8 cellular contexts compared by ENCODE assay signal in the genomic region with DNA sequence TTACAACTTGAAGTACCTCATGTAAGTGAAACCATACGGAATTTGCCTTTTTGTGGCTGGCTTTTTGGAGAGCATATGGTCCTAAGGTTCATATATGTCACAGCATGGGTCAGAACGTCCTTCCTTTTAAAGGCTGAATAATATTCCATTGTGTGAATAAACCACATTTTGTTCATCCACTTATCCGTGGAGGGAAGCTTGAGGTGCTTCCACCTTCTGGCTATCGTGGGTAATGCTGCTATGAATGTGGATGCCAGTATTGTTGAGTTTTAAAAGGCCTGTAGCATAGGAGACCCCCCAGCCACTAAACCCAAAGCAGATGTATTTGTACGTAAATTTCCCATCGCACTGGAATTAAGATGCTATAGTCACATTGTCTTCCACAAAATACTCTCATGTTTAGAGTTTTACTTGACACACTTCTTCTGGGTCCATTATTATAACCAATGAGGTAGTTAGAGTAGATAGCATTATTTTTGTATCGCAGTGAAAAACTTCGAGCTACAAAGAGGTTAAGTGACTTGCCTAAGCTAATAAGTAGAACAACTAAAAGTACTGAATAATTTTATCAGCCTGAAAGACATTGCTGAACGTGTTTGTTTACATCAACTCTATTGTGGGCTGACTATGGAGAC.
DNase-seq lines count a peak whose midpoint lies in the region; ATAC-seq and TF ChIP-seq lines count a peak whose summit lies in the region.

No MANE protein-coding gene starts in this region.

- no peak overlapping the region for H3K4me2 ChIP-seq in GM23248 (ENCODE audit: unreplicated experiment)

- H2AFZ ChIP-seq in GM23248 = no peak overlapping the region

- 36% methylated on average over 9 of the region's 9 CpGs for WGBS in GM23248 (ENCODE audit: low coverage in 1 of 2, low lambda C conversion rate in 2 of 2, missing lambda C conversion rate in 2 of 2), 2 experiments

- H3F3A ChIP-seq in GM23248 (ENCODE audit: insufficient read depth) = no peaks in the 10 kb centered on the region

- in situ Hi-C loops in GM23248 (cut with MboI) = no loop called here

- H3K27ac ChIP-seq in GM23248 = no peak overlapping the region

- peak; percentile 30 for DNase-seq in AG08395 (ENCODE audit: low spot score)
- peak; percentile 49 for DNase-seq in GM23248
- DNase-seq in adipocyte (ENCODE audit: low read depth) = peak; percentile 56
- DNase-seq in kidney epithelial cell (ENCODE audit: low read depth) = no peak
- no peak for DNase-seq in NCI-H1436 (lab: John Stamatoyannopoulos, UW)
- DNase-seq in midbrain (lab: John Stamatoyannopoulos, UW) = no peak
- DNase-seq in middle frontal gyrus (ENCODE audit: extremely low spot score, low spot score) = no peak

- H3K36me3 ChIP-seq in GM23248 (ENCODE audit: low read depth) = no peaks in the 10 kb centered on the region
- H3K36me3 ChIP-seq in adipocyte (ENCODE audit: control insufficient read depth, insufficient read depth, low read length, severe bottlenecking) = no peaks in the 10 kb centered on the region
- H3K36me3 ChIP-seq in kidney epithelial cell (ENCODE audit: control insufficient read depth, insufficient read depth, low read length) = no peaks in the 10 kb centered on the region

- H3K9ac ChIP-seq in GM23248 = no peak overlapping the region
- no peak overlapping the region for H3K9ac ChIP-seq in adipocyte (ENCODE audit: low read length)

- peak; percentile 51 for TF ChIP-seq CTCF in kidney epithelial cell (IDR thresholded peaks at IDR 0.05; ENCODE audit: insufficient read depth, low read length, poor library complexity, severe bottlenecking)

- no peaks in the 10 kb centered on the region for H4K20me1 ChIP-seq in GM23248 (ENCODE audit: insufficient read depth)

- H3K4me3 ChIP-seq in GM23248 (no peak overlapping the region), adipocyte (ENCODE audit: low read length) (no peak overlapping the region), kidney epithelial cell (ENCODE audit: low read depth, low read length) (no peak overlapping the region)

- ATAC-seq in HG02763 (IDR thresholded peaks at IDR 0.05; ENCODE audit: unreplicated experiment) = no peak

- H3K9me2 ChIP-seq in GM23248 (ENCODE audit: insufficient read depth) = no peaks in the 10 kb centered on the region

- H3K4me1 ChIP-seq in GM23248 (ENCODE audit: insufficient read depth) (no peaks in the 10 kb centered on the region), adipocyte (ENCODE audit: control insufficient read depth, insufficient read depth, low read length) (peaks cover 5% of the 10 kb centered on the region)

- H3K9me3 ChIP-seq in GM23248 (ENCODE audit: low read depth) (no peaks in the 10 kb centered on the region), adipocyte (ENCODE audit: control insufficient read depth, low read length) (peaks cover 3% of the 10 kb centered on the region)

- H3K27me3 ChIP-seq in GM23248 (replicated peaks; ENCODE audit: insufficient read depth) (0 out of 2 replicates have a peak, but pooled peaks cover 2% of the 10 kb centered on the region), adipocyte (replicated peaks; ENCODE audit: control insufficient read depth, insufficient read depth, low read length) (peaks cover 2% of the 10 kb centered on the region), kidney epithelial cell (ENCODE audit: control insufficient read depth, insufficient read depth, low read length) (no peaks in the 10 kb centered on the region)

- H3K79me2 ChIP-seq in GM23248 (ENCODE audit: insufficient read depth) = no peaks in the 10 kb centered on the region

Comparison
In these comparisons a context has a peak if more than half of its experiments do, and no peak if none do; other contexts are left out.
1. DNase-seq: peak in AG08395 (single experiment), GM23248 (single experiment) and adipocyte (single experiment); none in kidney epithelial cell (single experiment), NCI-H1436 (single experiment), midbrain (single experiment) and middle frontal gyrus (single experiment).